Comparison of ENCODE assay signal across 8 cellular contexts in genomic region chr5:179908528-179908927, GRCh38. TPM values are rescaled to one million over a fixed set of nuclear protein-coding genes. Genes with fewer than 3 reads are reported as not detected.
DNase-seq lines count a peak whose midpoint lies in the region; TF ChIP-seq lines count a peak whose summit lies in the region.

No MANE protein-coding gene starts in this region.

- DNase-seq in CD14-positive monocyte (ENCODE audit: low spot score), result no peak
- DNase-seq in MG63, result no peak
- no peak for DNase-seq in choroid plexus epithelial cell (ENCODE audit: low read depth)
- no peak for DNase-seq in mucosa of gallbladder (ENCODE audit: low spot score)
- DNase-seq in NCI-H446 treated with DMSO at 0.1 percent for 48 hours (lab: John Stamatoyannopoulos, UW), result no peak
- DNase-seq in occipital lobe (lab: John Stamatoyannopoulos, UW), result no peak
- DNase-seq in NCI-H1930 (lab: John Stamatoyannopoulos, UW), result no peak

- peak overlapping the region; percentile 83 to 92 for H3K4me3 Mint-ChIP-seq in CD14-positive monocyte

- H3K9me3 Mint-ChIP-seq in CD14-positive monocyte, result no peaks in the 10 kb centered on the region

- peaks cover 32% of the 10 kb centered on the region for H3K36me3 ChIP-seq in MG63
- H3K36me3 ChIP-seq in neuron (ENCODE audit: insufficient read depth, low read length), result peaks cover 15% of the 10 kb centered on the region

- TF ChIP-seq CTCF in CD14-positive monocyte (IDR thresholded peaks at IDR 0.05) (peak; percentile 30), choroid plexus epithelial cell (conservative IDR thresholded peaks at IDR 0.05; ENCODE audit: low read depth, low read length) (peak; percentile 42)

- H3K4me1 ChIP-seq in neuron (ENCODE audit: insufficient read depth, low read length), result peaks cover 9% of the 10 kb centered on the region

- peak overlapping the region; percentile 85 to 96 (median 90) for H3K27ac Mint-ChIP-seq in CD14-positive monocyte

- H3K9me3 ChIP-seq in MG63 (no peaks in the 10 kb centered on the region), neuron (ENCODE audit: low read length) (no peaks in the 10 kb centered on the region)

- H2AFZ ChIP-seq in neuron (ENCODE audit: low read depth, low read length), result peak overlapping the region; percentile 48

- H3K27me3 Mint-ChIP-seq in CD14-positive monocyte (ENCODE audit: low read depth in 3 of 3), result peaks cover 0 to 2% (median 0%) of the 10 kb centered on the region in 3 donors

- H3K27me3 ChIP-seq in MG63, result no peaks in the 10 kb centered on the region
- H3K27me3 ChIP-seq in neuron (ENCODE audit: insufficient read depth, low read length), result no peaks in the 10 kb centered on the region

- intact Hi-C loops in CD14-positive monocyte (cut with micrococcal nuclease), result loop anchor here (5.0 to 10.0 kb wide), 2 partner anchors 64 to 106 kb away; no protein-coding TSS in a partner anchor

- H3K4me1 Mint-ChIP-seq in CD14-positive monocyte, result peaks cover 47% of the 10 kb centered on the region

- peak overlapping the region; percentile 83 for H3K4me3 ChIP-seq in MG63
- H3K4me3 ChIP-seq in choroid plexus epithelial cell (ENCODE audit: low read depth, low read length), result no peak overlapping the region
- H3K4me3 ChIP-seq in neuron (ENCODE audit: low read length), result no peak overlapping the region

- H3K36me3 Mint-ChIP-seq in CD14-positive monocyte, result peaks cover 16 to 20% of the 10 kb centered on the region in 2 donors

RNA-seq across cellular contexts. Expression of gene TBC1D9B, which starts 0.8 kb away (rescaled TPM):
- 10 to 100 TPM; 13.4 to 26.3 TPM for polyA plus RNA-seq in CD14-positive monocyte
- total RNA-seq in MG63 (2014; rRNA removed; shearing (Covaris generic); ENCODE audit: low replicate concordance), result 69.1 and 101 TPM in 2 replicates
- total RNA-seq in mucosa of gallbladder (149 TPM), occipital lobe (23.9 TPM)

RNA-seq across cellular contexts. Expression of gene MRNIP, which starts 49.9 kb away (rescaled TPM):
- polyA plus RNA-seq in CD14-positive monocyte, result 1 to 10 TPM; 1.2 to 1.4 TPM
- 25.5 and 30.6 TPM in 2 replicates for total RNA-seq in MG63 (2014; rRNA removed; shearing (Covaris generic); ENCODE audit: low replicate concordance)
- 38.6 TPM for total RNA-seq in mucosa of gallbladder
- 26.7 TPM for total RNA-seq in occipital lobe
